17 cellular contexts compared by ENCODE assay signal in genomic region chr3:51680196-51680595, GRCh38. TPM values are rescaled to one million over a fixed set of nuclear protein-coding genes. Genes with fewer than 3 reads are reported as not detected.
DNase-seq lines count a peak whose midpoint lies in the region; ATAC-seq, FAIRE-seq and TF ChIP-seq lines count a peak whose summit lies in the region.
"Had no signal": no experiment of that assay in that cellular context is flagged by ENCODE, and none has a peak within 500 bp of the region (broad histone marks: within the 10 kb centered on the region; RNA-seq: fewer than 3 reads in every experiment).

No MANE protein-coding gene starts in this region.

- H3K36me3 Mint-ChIP-seq in activated B cell treated with CpG ODN at 0.5 μM for 24 hours (ENCODE audit: low read depth): peaks cover 39% of the 10 kb centered on the region

- in situ Hi-C loops in mammary epithelial cell (cut with MboI; ENCODE audit: low sequenced_read_pairs in 2 of 2): loop anchor here (5.0 kb wide), 1 partner anchor 178 kb away; the partner anchor contains the start of gene DCAF1 (in 2 of the 2)

- no peaks in the 10 kb centered on the region for H3K9me3 Mint-ChIP-seq in activated B cell treated with CpG ODN at 0.5 μM for 24 hours

- no peak overlapping the region for H3K9ac ChIP-seq in mammary epithelial cell (ENCODE audit: insufficient read depth, low read length)
- H3K9ac ChIP-seq in kidney (ENCODE audit: low read length in 2 of 2): peak overlapping the region in 1 of 2 donors; percentile 5

- peaks cover 49% of the 10 kb centered on the region for H3K79me2 ChIP-seq in mammary epithelial cell (ENCODE audit: insufficient read depth, low read length)

- POLR2A ChIA-PET in activated B cell treated with CpG ODN at 0.5 μM for 24 hours (lab: Charles Lee): interaction anchor here (0.5 to 0.9 kb wide), 2 partner anchors 17 to 295 kb away, joined by 3 read pairs; partner anchors contain the start of gene MANF

- no peak overlapping the region for H3K4me2 ChIP-seq in mammary epithelial cell (ENCODE audit: insufficient read depth, low read depth, low read length)

- WGBS in mammary epithelial cell (ENCODE audit: low coverage, missing lambda C conversion rate): 100% methylated on average over 5 of the region's 6 CpGs
- 73% methylated on average over 5 of the region's 6 CpGs for WGBS in suprapubic skin

- no peak overlapping the region for H3K4me3 Mint-ChIP-seq in activated B cell treated with CpG ODN at 0.5 μM for 24 hours

- DNase-seq in breast epithelium (ENCODE audit: low spot score in 2 of 2): no peak
- DNase-seq in mammary epithelial cell: no peak
- no peak for DNase-seq in activated B cell treated with CpG ODN at 0.5 μM for 24 hours
- peak; percentile 48 for DNase-seq in kidney
- DNase-seq in suprapubic skin (ENCODE audit: low spot score in 2 of 2): no peak
- DNase-seq in foreskin fibroblast: no peak
- DNase-seq in germinal center (ENCODE audit: low spot score): no peak
- DNase-seq: amygdala, cortex of kidney, DMS53, NCI-H1694 treated with DMSO at 0.1 percent for 48 hours, NCI-H526 had no signal

- peak overlapping the region; percentile 81 for H3K27ac Mint-ChIP-seq in activated B cell treated with CpG ODN at 0.5 μM for 24 hours

- TF ChIP-seq POLR2A in breast epithelium (IDR thresholded peaks at IDR 0.05) (no peak), suprapubic skin (IDR thresholded peaks at IDR 0.05) (no peak)

- peak overlapping the region; percentile 17 to 55 for H3K27ac ChIP-seq in breast epithelium
- H3K27ac ChIP-seq in mammary epithelial cell (ENCODE audit: insufficient read depth, low read depth, low read length): no peak overlapping the region
- peak overlapping the region; percentile 7 to 45 for H3K27ac ChIP-seq in kidney (ENCODE audit: low read depth in 2 of 2, low read length in 2 of 2)
- peak overlapping the region; percentile 41 for H3K27ac ChIP-seq in suprapubic skin
- H3K27ac ChIP-seq: thoracic aorta had no signal

- H2AFZ ChIP-seq in mammary epithelial cell (ENCODE audit: low read depth, low read length): no peak overlapping the region

- no peaks in the 10 kb centered on the region for H3K27me3 ChIP-seq in breast epithelium
- H3K27me3 ChIP-seq in mammary epithelial cell (ENCODE audit: insufficient read depth, low read length): no peaks in the 10 kb centered on the region
- H3K27me3 ChIP-seq in suprapubic skin: no peaks in the 10 kb centered on the region

- H3K9me3 ChIP-seq in breast epithelium (no peaks in the 10 kb centered on the region), mammary epithelial cell (replicated peaks; ENCODE audit: insufficient read depth, low read length) (no peaks in the 10 kb centered on the region), kidney (ENCODE audit: control insufficient read depth in 1 of 2, low read length in 2 of 2) (no peaks in the 10 kb centered on the region), suprapubic skin (no peaks in the 10 kb centered on the region)
- H3K9me3 ChIP-seq: thoracic aorta had no signal

- H3K4me1 ChIP-seq in breast epithelium: no peaks in the 10 kb centered on the region
- H3K4me1 ChIP-seq in mammary epithelial cell (ENCODE audit: insufficient read depth, low read length): peaks cover 63% of the 10 kb centered on the region
- peaks cover 2 to 45% of the 10 kb centered on the region in 2 donors for H3K4me1 ChIP-seq in kidney (ENCODE audit: control insufficient read depth in 1 of 2, insufficient read depth in 1 of 2, low read depth in 1 of 2, low read length in 2 of 2)
- H3K4me1 ChIP-seq in suprapubic skin: peaks cover 80% of the 10 kb centered on the region

- dilution Hi-C loops in mammary epithelial cell (cut with HindIII; ENCODE audit: low sequenced_read_pairs): no loop called here

- no peaks in the 10 kb centered on the region for H3K27me3 Mint-ChIP-seq in activated B cell treated with CpG ODN at 0.5 μM for 24 hours

- peaks cover 73% of the 10 kb centered on the region for H3K4me1 Mint-ChIP-seq in activated B cell treated with CpG ODN at 0.5 μM for 24 hours

- no peaks in the 10 kb centered on the region for H3K36me3 ChIP-seq in breast epithelium
- peaks cover 2% of the 10 kb centered on the region for H3K36me3 ChIP-seq in mammary epithelial cell (ENCODE audit: insufficient read depth, low read length)
- peaks cover 18 to 38% of the 10 kb centered on the region in 2 donors for H3K36me3 ChIP-seq in kidney (ENCODE audit: control insufficient read depth in 1 of 2, insufficient read depth in 2 of 2, low read length in 2 of 2)
- peaks cover 26% of the 10 kb centered on the region for H3K36me3 ChIP-seq in suprapubic skin

- FAIRE-seq in kidney (lab: Jason Lieb, UNC): no peak
- FAIRE-seq: RCC 7860 had no signal

- no peak overlapping the region for H3K4me3 ChIP-seq in breast epithelium
- H3K4me3 ChIP-seq in mammary epithelial cell (replicated peaks in 1 of 3; ENCODE audit: insufficient read depth in 1 of 3, low read depth in 2 of 3, low read length in 3 of 3): no peak overlapping the region
- H3K4me3 ChIP-seq in kidney (ENCODE audit: low read length in 2 of 2): no peak overlapping the region
- H3K4me3 ChIP-seq in suprapubic skin: no peak overlapping the region
- H3K4me3 ChIP-seq in foreskin fibroblast (ENCODE audit: low read depth in 1 of 2, low read length in 2 of 2): no peak overlapping the region
- H3K4me3 ChIP-seq: thoracic aorta had no signal

- TF ChIP-seq CTCF in breast epithelium (IDR thresholded peaks at IDR 0.05): no peak
- no peak for TF ChIP-seq CTCF in mammary epithelial cell (conservative IDR thresholded peaks at IDR 0.05 in 1 of 2, IDR thresholded peaks at IDR 0.05 in 1 of 2; ENCODE audit: extremely low read depth in 1 of 2, insufficient read depth in 1 of 2, low read depth in 1 of 2, low read length in 2 of 2)
- TF ChIP-seq CTCF in activated B cell treated with CpG ODN at 0.5 μM for 24 hours (IDR thresholded peaks at IDR 0.05): no peak
- TF ChIP-seq CTCF in kidney (IDR thresholded peaks at IDR 0.05; ENCODE audit: borderline replicate concordance, extremely low read depth, insufficient read depth): no peak
- no peak for TF ChIP-seq CTCF in suprapubic skin (IDR thresholded peaks at IDR 0.05)
- no peak for TF ChIP-seq CTCF in foreskin fibroblast (IDR thresholded peaks at IDR 0.05; ENCODE audit: low read depth, low read length)

- H4K20me1 ChIP-seq in mammary epithelial cell (ENCODE audit: insufficient read depth, low read length): no peaks in the 10 kb centered on the region

- intact Hi-C loops in breast epithelium (cut with DNase I; ENCODE audit: low total_unique reads) (no loop called here), mammary epithelial cell (cut with micrococcal nuclease) (no loop called here), activated B cell treated with CpG ODN at 0.5 μM for 24 hours (cut with micrococcal nuclease) (no loop called here), kidney (cut with DNase I) (no loop called here)

- BruUV-seq in mammary epithelial cell (replicated peaks; lab: Mats Ljungman, UMichigan): no TSS peak

- CTCF ChIA-PET in mammary epithelial cell (lab: Charles Lee; ENCODE audit: low non-redundant PET) (no interaction called here), activated B cell treated with CpG ODN at 0.5 μM for 24 hours (lab: Charles Lee) (interaction anchor here (1.0 to 4.3 kb wide), 4 partner anchors 9 to 291 kb away, joined by 5 to 114 read pairs (median 54); partner anchors contain the start of genes DCAF1 and TEX264)

- ATAC-seq in activated B cell treated with CpG ODN at 0.5 μM for 24 hours (ENCODE audit: low read depth) (no peak), HG02571 (IDR thresholded peaks at IDR 0.05; ENCODE audit: unreplicated experiment) (no peak)
- ATAC-seq: HCT116 had no signal

- TF ChIP-seq EP300 in suprapubic skin (IDR thresholded peaks at IDR 0.05): no peak

RNA-seq across cellular contexts. Expression of gene TEX264, which starts 9.1 kb away (rescaled TPM):
- total RNA-seq in breast epithelium: 10 to 100 TPM; 55.7 to 94.3 (median 80.5) TPM
- 10 to 100 TPM; 36.0 to 49.7 TPM for total RNA-seq in mammary epithelial cell
- polyA plus RNA-seq in mammary epithelial cell: 69.5 TPM
- polyA minus RNA-seq in mammary epithelial cell: 35.8 TPM
- 24.1 and 24.4 TPM in 2 replicates for total RNA-seq in activated B cell treated with CpG ODN at 0.5 μM for 24 hours
- 68.0 TPM for total RNA-seq in kidney
- 208 TPM for polyA plus RNA-seq in kidney (ENCODE audit: insufficient read depth, low read depth, low replicate concordance)
- 100 to 1,000 TPM in 3 of 4 donors, 10 to 100 TPM in 1; 52.3 to 137 (median 129) TPM for total RNA-seq in suprapubic skin

RNA-seq across cellular contexts. Expression of gene GRM2, which starts 26.7 kb away (rescaled TPM):
- total RNA-seq in breast epithelium: 1 to 10 TPM in 1 of 3 donors, not detected in 2; 1.3 TPM
- total RNA-seq in mammary epithelial cell: under 1 TPM; under 0.01 to 0.12 TPM
- polyA plus RNA-seq in mammary epithelial cell: 0.09 TPM
- not detected for polyA minus RNA-seq in mammary epithelial cell
- total RNA-seq in activated B cell treated with CpG ODN at 0.5 μM for 24 hours: 0.58 and 1.4 TPM in 2 replicates
- 0.57 TPM for total RNA-seq in kidney
- polyA plus RNA-seq in kidney (ENCODE audit: insufficient read depth, low read depth, low replicate concordance): not detected
- total RNA-seq in suprapubic skin: 1 to 10 TPM; 1.9 to 7.3 (median 5.8) TPM
- total RNA-seq: osteoblast had no signal
